ENCODE assay signal across 8 cellular contexts in genomic region chr9:16266648-16267276, GRCh38.
DNase-seq lines count a peak whose midpoint lies in the region; TF ChIP-seq lines count a peak whose summit lies in the region.
"Had no signal": no experiment of that assay in that cellular context is flagged by ENCODE, and none has a peak within 500 bp of the region (broad histone marks: within the 10 kb centered on the region; RNA-seq: fewer than 3 reads in every experiment).

No MANE protein-coding gene starts in this region.

- TF ChIP-seq CTCF in GM12872 (IDR thresholded peaks at IDR 0.05; ENCODE audit: insufficient read depth, low read depth, low read length) (peak; percentile 69), esophagus muscularis mucosa (IDR thresholded peaks at IDR 0.05) (peak in 2 of 3 experiments; percentile 17 to 51), sigmoid colon (IDR thresholded peaks at IDR 0.05) (peak in 2 of 4 experiments; percentile 15 to 21)

- WGBS in esophagus muscularis mucosa: 94% methylated on average over 9 of the region's 9 CpGs
- 94 to 96% methylated on average over 9 of the region's 9 CpGs for WGBS in sigmoid colon, 2 donors

- peak; percentile 12 for DNase-seq in NCI-H460 (ENCODE audit: extremely low read depth, low read depth)
- no peak for DNase-seq in esophagus muscularis mucosa (ENCODE audit: extremely low spot score)
- DNase-seq in sigmoid colon: no peak
- DNase-seq in SW480 (ENCODE audit: low spot score): no peak
- DNase-seq in T-helper 9 cell: no peak
- DNase-seq in NCI-H146 (lab: John Stamatoyannopoulos, UW): no peak
- DNase-seq: NCI-H524 had no signal

- peak overlapping the region in 3 of 4 donors; percentile 19 to 21 (median 20) for H3K4me3 ChIP-seq in esophagus muscularis mucosa
- H3K4me3 ChIP-seq in sigmoid colon: peak overlapping the region; percentile 0 to 34 (median 19)

- H3K27me3 ChIP-seq in esophagus muscularis mucosa (peaks cover 0 to 4% (median 0%) of the 10 kb centered on the region in 4 donors), sigmoid colon (no peaks in the 10 kb centered on the region)

- H3K9me3 ChIP-seq in esophagus muscularis mucosa (no peaks in the 10 kb centered on the region), sigmoid colon (no peaks in the 10 kb centered on the region)

- intact Hi-C loops in esophagus muscularis mucosa (cut with DNase I) (no loop called here), sigmoid colon (cut with DNase I) (no loop called here)

- no peaks in the 10 kb centered on the region for H3K4me1 ChIP-seq in esophagus muscularis mucosa
- H3K4me1 ChIP-seq in sigmoid colon: peaks cover 0 to 31% (median 17%) of the 10 kb centered on the region in 4 donors

- TF ChIP-seq EP300 in esophagus muscularis mucosa (IDR thresholded peaks at IDR 0.05) (no peak), sigmoid colon (IDR thresholded peaks at IDR 0.05) (no peak)

- TF ChIP-seq POLR2A in esophagus muscularis mucosa (IDR thresholded peaks at IDR 0.05; ENCODE audit: low read depth): no peak
- TF ChIP-seq POLR2A in sigmoid colon (IDR thresholded peaks at IDR 0.05): no peak

- H3K27ac ChIP-seq in esophagus muscularis mucosa (replicated peaks in 1 of 4) (no peak overlapping the region), sigmoid colon (peak overlapping the region in 3 of 4 donors; percentile 50 to 55 (median 55))

- H3K36me3 ChIP-seq in esophagus muscularis mucosa (no peaks in the 10 kb centered on the region), sigmoid colon (no peaks in the 10 kb centered on the region)

Comparison
In these comparisons a context has a peak if more than half of its experiments do, and no peak if none do; other contexts are left out.
1. H3K27ac ChIP-seq: peak in sigmoid colon (3 of 4); none in esophagus muscularis mucosa (0 of 4).